6 cellular contexts compared by ENCODE assay signal in the genomic region with DNA sequence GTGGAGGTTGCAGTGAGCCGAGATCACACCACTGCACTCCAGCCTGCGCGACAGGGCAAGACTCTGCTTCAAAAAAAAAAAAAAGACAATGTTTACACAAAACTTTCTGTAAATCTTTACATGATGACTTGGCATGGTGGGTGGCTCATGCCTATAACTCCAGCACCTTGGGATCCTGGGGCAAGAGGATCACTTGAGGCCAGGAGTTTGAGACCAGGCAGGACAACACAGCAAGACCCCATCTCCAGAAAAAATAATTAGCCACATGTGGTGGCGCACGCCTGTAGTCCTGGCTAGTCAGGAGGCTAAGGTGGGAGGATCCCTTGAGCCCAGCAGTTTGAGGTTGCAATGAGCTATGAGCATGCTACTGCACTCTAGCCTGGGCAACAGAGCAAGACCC. TPM values are rescaled to one million over a fixed set of nuclear protein-coding genes. Genes with fewer than 3 reads are reported as not detected.
A peak's percentile ranks its signal among the peaks of the same experiment; 100 is the strongest.
DNase-seq lines count a peak whose midpoint lies in the region; ATAC-seq, FAIRE-seq and TF ChIP-seq lines count a peak whose summit lies in the region.
"Not testable (repeated sequence)": the region's sequence is repeated elsewhere in the genome, so short reads cannot be mapped to it uniquely, and the experiment has no call there.

No MANE protein-coding gene starts in this region.

- not testable (repeated sequence) for H3K4me1 ChIP-seq in Panc1 (ENCODE audit: control insufficient read depth, insufficient read depth, low read length); endodermal cell (ENCODE audit: control insufficient read depth, insufficient read depth, low read length); mucosa of descending colon (ENCODE audit: low read depth)

- TF ChIP-seq CTCF in Panc1 (IDR thresholded peaks at IDR 0.05); bronchial epithelial cell (IDR thresholded peaks at IDR 0.05; ENCODE audit: insufficient read depth, low read length, severe bottlenecking); endodermal cell (conservative IDR thresholded peaks at IDR 0.05); mucosa of descending colon (IDR thresholded peaks at IDR 0.05): not testable (repeated sequence)

- no CpG with 5 or more reads among the region's 5 CpGs for WGBS in endodermal cell (ENCODE audit: insufficient coverage in 1 of 2, insufficient read length in 1 of 2), 2 experiments

- not testable (repeated sequence) for H3K4me1 Mint-ChIP-seq in endodermal cell

- not testable (repeated sequence) for H3K27me3 Mint-ChIP-seq in endodermal cell (ENCODE audit: insufficient read depth)

- not testable (repeated sequence) for H3K9me3 ChIP-seq in Panc1 (ENCODE audit: control insufficient read depth, insufficient read depth, low read depth, low read length); endodermal cell (ENCODE audit: control insufficient read depth, low read length); mucosa of descending colon

- not testable (repeated sequence) for H3K36me3 ChIP-seq in Panc1 (ENCODE audit: control insufficient read depth, insufficient read depth, low read length); bronchial epithelial cell (ENCODE audit: control insufficient read depth, insufficient read depth, low read length); endodermal cell (ENCODE audit: control insufficient read depth, insufficient read depth, low read length); mucosa of descending colon (ENCODE audit: low read depth)

- not testable (repeated sequence) for H3K4me3 ChIP-seq in Panc1 (ENCODE audit: low read depth in 2 of 2, low read length in 2 of 2); bronchial epithelial cell (ENCODE audit: low read depth, low read length); endodermal cell (ENCODE audit: low read length); mucosa of descending colon

- POLR2A ChIA-PET in Panc1 (lab: Charles Lee): not testable (repeated sequence)

- intact Hi-C loops in Panc1 (cut with micrococcal nuclease; ENCODE audit: unreplicated experiment); mucosa of descending colon (cut with DNase I, micrococcal nuclease): not testable (repeated sequence)

- BruUV-seq in Panc1 (replicated peaks; lab: Mats Ljungman, UMichigan): TSS peak; percentile 48

- not testable (repeated sequence) for H3K9ac ChIP-seq in endodermal cell (ENCODE audit: extremely low read depth, low read length, poor library complexity, severe bottlenecking)

- H3K27me3 ChIP-seq in Panc1 (ENCODE audit: control insufficient read depth, insufficient read depth, low read length); bronchial epithelial cell (ENCODE audit: control insufficient read depth, insufficient read depth, low read length); endodermal cell (ENCODE audit: control insufficient read depth, insufficient read depth, low read length, poor library complexity, severe bottlenecking): not testable (repeated sequence)

- not testable (repeated sequence) for H3K4me3 Mint-ChIP-seq in endodermal cell

- FAIRE-seq in bronchial epithelial cell (lab: Jason Lieb, UNC): not testable (repeated sequence)

- H3K27ac ChIP-seq in Panc1 (ENCODE audit: low read length); endodermal cell (ENCODE audit: low read depth, low read length): not testable (repeated sequence)

- not testable (repeated sequence) for H3K9me3 Mint-ChIP-seq in endodermal cell

- not testable (repeated sequence) for H3K27ac Mint-ChIP-seq in endodermal cell

- ATAC-seq in Panc1: not testable (repeated sequence)
- peak; percentile 17 for ATAC-seq in mucosa of descending colon

- CTCF ChIA-PET in Panc1 (lab: Charles Lee): not testable (repeated sequence)

- H3K36me3 Mint-ChIP-seq in endodermal cell (ENCODE audit: low read depth): not testable (repeated sequence)

- peak; percentile 3 for DNase-seq in EL
- not testable (repeated sequence) for DNase-seq in Panc1 (ENCODE audit: low read depth, low spot score); mucosa of descending colon
- peak; percentile 5 for DNase-seq in bronchial epithelial cell (ENCODE audit: low read depth)
- peak; percentile 38 for DNase-seq in endodermal cell
- peak; percentile 9 for DNase-seq in kidney tubule cell (ENCODE audit: low spot score)

- in situ Hi-C loops in Panc1 (cut with HindIII; ENCODE audit: low pct_unique_long_range_greater_than_20kb, low sequenced_read_pairs): not testable (repeated sequence)

RNA-seq across cellular contexts. Expression of a gene that starts 15.2 kb away (rescaled TPM):
- total RNA-seq in Panc1 (2021; ENCODE audit: unreplicated experiment): 13.3 TPM
- 9.2 TPM for polyA plus RNA-seq in Panc1 (2012; ENCODE audit: insufficient read length)
- total RNA-seq in bronchial epithelial cell: 1.1 and 5.0 TPM in 2 replicates
- 10 to 100 TPM; 18.1 to 25.3 TPM for total RNA-seq in endodermal cell
- polyA plus RNA-seq in endodermal cell (2013, experiment 1 of 2): 3.6 TPM
- 5.6 TPM for polyA plus RNA-seq in endodermal cell (2013, experiment 2 of 2)
- 10 to 100 TPM; 10.2 to 16.8 (median 13.1) TPM for total RNA-seq in mucosa of descending colon
